Comparison of ENCODE assay signal across 8 cellular contexts in genomic region chr16:30922420-30922959, GRCh38. TPM values are rescaled to one million over a fixed set of nuclear protein-coding genes. Genes with fewer than 3 reads are reported as not detected.
DNase-seq lines count a peak whose midpoint lies in the region; ATAC-seq and TF ChIP-seq lines count a peak whose summit lies in the region.

No MANE protein-coding gene starts in this region.

- ATAC-seq in GM23338 = peak; percentile 73
- ATAC-seq in activated T-helper 17 cell treated with anti-CD3 and anti-CD28 coated beads, Interleukin-2, amount 50 U/mL, for 72 hours (replicated peaks) = peak; percentile 87
- ATAC-seq in naive B cell (ENCODE audit: low read depth in 2 of 2) = peak; percentile 73 to 74
- peak; percentile 85 for ATAC-seq in stimulated activated effector memory CD8-positive, alpha-beta T cell treated with anti-CD3 and anti-CD28 coated beads, Interleukin-12 subunit alpha, Interleukin-12 subunit beta, amount 100 ng/mL, for 72 hours

- peaks cover 10% of the 10 kb centered on the region; the same call in 1 of the 2 replicates for H3F3A ChIP-seq in GM23338 (replicated peaks; ENCODE audit: low read depth)

- no peaks in the 10 kb centered on the region; the same call in 1 of the 2 replicates for H3K36me3 ChIP-seq in GM23338 (ENCODE audit: insufficient read depth)

- H3K36me3 Mint-ChIP-seq in GM23338 (ENCODE audit: low read depth) = peaks cover 6% of the 10 kb centered on the region
- H3K36me3 Mint-ChIP-seq in activated T-helper 17 cell treated with anti-CD3 and anti-CD28 coated beads, Interleukin-2, amount 50 U/mL, for 72 hours (ENCODE audit: low read depth) = peaks cover 16% of the 10 kb centered on the region
- no peaks in the 10 kb centered on the region for H3K36me3 Mint-ChIP-seq in naive B cell
- H3K36me3 Mint-ChIP-seq in stimulated activated effector memory CD8-positive, alpha-beta T cell treated with anti-CD3 and anti-CD28 coated beads, Interleukin-12 subunit alpha, Interleukin-12 subunit beta, amount 100 ng/mL, for 72 hours = peaks cover 31% of the 10 kb centered on the region

- no peak for TF ChIP-seq CTCF in GM23338 (conservative IDR thresholded peaks at IDR 0.05; ENCODE audit: low read depth in 2 of 2)

- H3K9me2 ChIP-seq in GM23338 (ENCODE audit: insufficient read depth) = no peaks in the 10 kb centered on the region

- peak overlapping the region; percentile 98; the same call in 1 of the 2 replicates for H3K27ac ChIP-seq in GM23338 (ENCODE audit: low read depth)

- DNase-seq in DMS53 treated with DMSO at 0.1 percent for 48 hours (lab: John Stamatoyannopoulos, UW; ENCODE audit: unreplicated experiment) (peak; percentile 95), GM23338 (ENCODE audit: low spot score) (peak; percentile 100), Kasumi-1 (lab: John Stamatoyannopoulos, UW) (peak; percentile 93), RPMI7951 (ENCODE audit: low read depth) (peak; percentile 98), fibroblast of gingiva (ENCODE audit: low read depth) (peak; percentile 100), naive B cell (peak; percentile 99)
- peak; percentile 95 to 100 for DNase-seq in stimulated activated effector memory CD8-positive, alpha-beta T cell treated with anti-CD3 and anti-CD28 coated beads, Interleukin-12 subunit alpha, Interleukin-12 subunit beta, amount 100 ng/mL, for 72 hours (ENCODE audit: low spot score in 2 of 2)

- peaks cover 4% of the 10 kb centered on the region; the same call in 1 of the 2 replicates for H4K20me1 ChIP-seq in GM23338 (replicated peaks; ENCODE audit: insufficient read depth)

- H3K4me1 ChIP-seq in GM23338 (ENCODE audit: insufficient read depth) = peaks cover 9% of the 10 kb centered on the region; the same call in 1 of the 2 replicates

- peak overlapping the region; percentile 76 for H3K4me3 ChIP-seq in GM23338

- H3K4me1 Mint-ChIP-seq in GM23338 (peaks cover 11% of the 10 kb centered on the region), naive B cell (peaks cover 32 to 39% (median 37%) of the 10 kb centered on the region in 3 donors)
- peaks cover 11% of the 10 kb centered on the region for H3K4me1 Mint-ChIP-seq in activated T-helper 17 cell treated with anti-CD3 and anti-CD28 coated beads, Interleukin-2, amount 50 U/mL, for 72 hours
- H3K4me1 Mint-ChIP-seq in stimulated activated effector memory CD8-positive, alpha-beta T cell treated with anti-CD3 and anti-CD28 coated beads, Interleukin-12 subunit alpha, Interleukin-12 subunit beta, amount 100 ng/mL, for 72 hours = peaks cover 44% of the 10 kb centered on the region

- H3K9me3 Mint-ChIP-seq in GM23338 (no peaks in the 10 kb centered on the region), naive B cell (no peaks in the 10 kb centered on the region)
- H3K9me3 Mint-ChIP-seq in activated T-helper 17 cell treated with anti-CD3 and anti-CD28 coated beads, Interleukin-2, amount 50 U/mL, for 72 hours = no peaks in the 10 kb centered on the region
- no peaks in the 10 kb centered on the region for H3K9me3 Mint-ChIP-seq in stimulated activated effector memory CD8-positive, alpha-beta T cell treated with anti-CD3 and anti-CD28 coated beads, Interleukin-12 subunit alpha, Interleukin-12 subunit beta, amount 100 ng/mL, for 72 hours

- H3K27me3 ChIP-seq in GM23338 (ENCODE audit: insufficient read depth) = no peaks in the 10 kb centered on the region

- H2AFZ ChIP-seq in GM23338 = no peak overlapping the region

- H3K4me2 ChIP-seq in GM23338 = peak overlapping the region; percentile 86

- H3K79me2 ChIP-seq in GM23338 (replicated peaks; ENCODE audit: insufficient read depth) = peaks cover 18% of the 10 kb centered on the region

- H3K4me3 Mint-ChIP-seq in GM23338 (peak overlapping the region; percentile 99), naive B cell (peak overlapping the region; percentile 92 to 100 (median 100))
- peak overlapping the region; percentile 97 for H3K4me3 Mint-ChIP-seq in activated T-helper 17 cell treated with anti-CD3 and anti-CD28 coated beads, Interleukin-2, amount 50 U/mL, for 72 hours
- peak overlapping the region; percentile 98 for H3K4me3 Mint-ChIP-seq in stimulated activated effector memory CD8-positive, alpha-beta T cell treated with anti-CD3 and anti-CD28 coated beads, Interleukin-12 subunit alpha, Interleukin-12 subunit beta, amount 100 ng/mL, for 72 hours

- H3K27me3 Mint-ChIP-seq in GM23338 (ENCODE audit: insufficient read depth, low read depth, poor library complexity) (peaks cover 17% of the 10 kb centered on the region), naive B cell (no peaks in the 10 kb centered on the region)
- H3K27me3 Mint-ChIP-seq in activated T-helper 17 cell treated with anti-CD3 and anti-CD28 coated beads, Interleukin-2, amount 50 U/mL, for 72 hours = no peaks in the 10 kb centered on the region

- H3K27ac Mint-ChIP-seq in GM23338 = peak overlapping the region; percentile 100
- H3K27ac Mint-ChIP-seq in activated T-helper 17 cell treated with anti-CD3 and anti-CD28 coated beads, Interleukin-2, amount 50 U/mL, for 72 hours = peak overlapping the region; percentile 99
- peak overlapping the region; percentile 97 to 100 (median 100) for H3K27ac Mint-ChIP-seq in naive B cell
- peak overlapping the region; percentile 100 for H3K27ac Mint-ChIP-seq in stimulated activated effector memory CD8-positive, alpha-beta T cell treated with anti-CD3 and anti-CD28 coated beads, Interleukin-12 subunit alpha, Interleukin-12 subunit beta, amount 100 ng/mL, for 72 hours

TF ChIP-seq in GM23338, 12 proteins besides CTCF, POLR2A, EP300 and RAD21 (continues in another document):
- TF ChIP-seq NANOG (IDR thresholded peaks at IDR 0.05; ENCODE audit: borderline replicate concordance) (no peak), REST (IDR thresholded peaks at IDR 0.05; ENCODE audit: unreplicated experiment) (no peak)

RNA-seq across cellular contexts. Expression of gene FBXL19, which starts 0.9 kb away (rescaled TPM):
- total RNA-seq in GM23338 (2014; rRNA removed; shearing (Covaris generic)) = 63.5 and 71.5 TPM in 2 replicates
- 12.5 and 16.4 TPM in 2 replicates for polyA plus RNA-seq in GM23338 (2016; fragmentation: Nextera tagmentation; extraction: Ambion mirVana)
- total RNA-seq in RPMI7951 (2014; rRNA removed; shearing (Covaris generic)) = 3.7 and 8.1 TPM in 2 replicates
- 10 to 100 TPM; 32.2 to 40.7 TPM for total RNA-seq in activated T-helper 17 cell treated with anti-CD3 and anti-CD28 coated beads, Interleukin-2, amount 50 U/mL, for 72 hours
- under 1 TPM in 4 of 6 donors, not detected in 2; 0.21 to 0.48 (median 0.27) TPM for polyA plus RNA-seq in naive B cell (ENCODE audit: low read depth in 6 of 6)

RNA-seq across cellular contexts. Expression of gene CTF1, which starts 26.1 kb away (rescaled TPM):
- total RNA-seq in GM23338 (2014; rRNA removed; shearing (Covaris generic)) = 0.52 and 0.54 TPM in 2 replicates
- 0.24 and 0.43 TPM in 2 replicates for polyA plus RNA-seq in GM23338 (2016; fragmentation: Nextera tagmentation; extraction: Ambion mirVana)
- total RNA-seq in RPMI7951 (2014; rRNA removed; shearing (Covaris generic)) = 0.24 and 0.39 TPM in 2 replicates
- under 1 TPM; 0.15 to 0.26 TPM for total RNA-seq in activated T-helper 17 cell treated with anti-CD3 and anti-CD28 coated beads, Interleukin-2, amount 50 U/mL, for 72 hours
- under 1 TPM in 3 of 6 donors, not detected in 3; 0.40 to 0.67 (median 0.47) TPM for polyA plus RNA-seq in naive B cell (ENCODE audit: low read depth in 6 of 6)

RNA-seq across cellular contexts. Expression of gene ORAI3, which starts 26.4 kb away (rescaled TPM):
- 14.9 and 15.9 TPM in 2 replicates for total RNA-seq in GM23338 (2014; rRNA removed; shearing (Covaris generic))
- polyA plus RNA-seq in GM23338 (2016; fragmentation: Nextera tagmentation; extraction: Ambion mirVana) (6.9 and 9.8 TPM in 2 replicates), naive B cell (ENCODE audit: low read depth in 6 of 6) (10 to 100 TPM; 65.8 to 83.4 (median 78.3) TPM)
- total RNA-seq in RPMI7951 (2014; rRNA removed; shearing (Covaris generic)) = 28.5 and 41.6 TPM in 2 replicates
- total RNA-seq in activated T-helper 17 cell treated with anti-CD3 and anti-CD28 coated beads, Interleukin-2, amount 50 U/mL, for 72 hours = 10 to 100 TPM; 12.4 to 25.8 TPM

RNA-seq across cellular contexts. Expression of gene BCL7C, which starts 28.6 kb away (rescaled TPM):
- total RNA-seq in GM23338 (2014; rRNA removed; shearing (Covaris generic)) = 17.5 and 20.4 TPM in 2 replicates
- polyA plus RNA-seq in GM23338 (2016; fragmentation: Nextera tagmentation; extraction: Ambion mirVana) (21.8 and 22.1 TPM in 2 replicates), naive B cell (ENCODE audit: low read depth in 6 of 6) (10 to 100 TPM; 29.4 to 40.3 (median 33.1) TPM)
- total RNA-seq in RPMI7951 (2014; rRNA removed; shearing (Covaris generic)) = 40.5 and 42.2 TPM in 2 replicates
- 10 to 100 TPM; 34.1 to 39.3 TPM for total RNA-seq in activated T-helper 17 cell treated with anti-CD3 and anti-CD28 coated beads, Interleukin-2, amount 50 U/mL, for 72 hours

RNA-seq across cellular contexts. Expression of gene SETD1A, which starts 35.1 kb away (rescaled TPM):
- 14.5 and 21.9 TPM in 2 replicates for total RNA-seq in GM23338 (2014; rRNA removed; shearing (Covaris generic))
- polyA plus RNA-seq in GM23338 (2016; fragmentation: Nextera tagmentation; extraction: Ambion mirVana) (10.8 and 10.9 TPM in 2 replicates), naive B cell (ENCODE audit: low read depth in 6 of 6) (1 to 10 TPM in 2 of 6 donors, under 1 TPM in 3, not detected in 1; 0.69 to 2.8 (median 0.85) TPM)
- total RNA-seq in RPMI7951 (2014; rRNA removed; shearing (Covaris generic)) = 1.1 and 1.2 TPM in 2 replicates
- 10 to 100 TPM; 27.5 to 33.7 TPM for total RNA-seq in activated T-helper 17 cell treated with anti-CD3 and anti-CD28 coated beads, Interleukin-2, amount 50 U/mL, for 72 hours

Comparison
In these comparisons a context has a peak if more than half of its experiments do, and no peak if none do; other contexts are left out.
1. Peak in every context shown above with its lines: DNase-seq, ATAC-seq, H3K4me3 ChIP-seq and H3K27ac ChIP-seq.